1 cellular context compared by ENCODE assay signal in genomic region chr10:70672165-70672992, GRCh38.
A peak's percentile ranks its signal among the peaks of the same experiment; 100 is the strongest.
TF ChIP-seq lines count a peak whose summit lies in the region.

TSS of gene ADAMTS14 (plus strand) at chr10:70672506. CDS start at chr10:70672803, 297 bp downstream.

TF ChIP-seq in K562, 482 proteins besides CTCF, POLR2A, EP300 and RAD21 (continued from another document):
- TF ChIP-seq, protein P1, sequence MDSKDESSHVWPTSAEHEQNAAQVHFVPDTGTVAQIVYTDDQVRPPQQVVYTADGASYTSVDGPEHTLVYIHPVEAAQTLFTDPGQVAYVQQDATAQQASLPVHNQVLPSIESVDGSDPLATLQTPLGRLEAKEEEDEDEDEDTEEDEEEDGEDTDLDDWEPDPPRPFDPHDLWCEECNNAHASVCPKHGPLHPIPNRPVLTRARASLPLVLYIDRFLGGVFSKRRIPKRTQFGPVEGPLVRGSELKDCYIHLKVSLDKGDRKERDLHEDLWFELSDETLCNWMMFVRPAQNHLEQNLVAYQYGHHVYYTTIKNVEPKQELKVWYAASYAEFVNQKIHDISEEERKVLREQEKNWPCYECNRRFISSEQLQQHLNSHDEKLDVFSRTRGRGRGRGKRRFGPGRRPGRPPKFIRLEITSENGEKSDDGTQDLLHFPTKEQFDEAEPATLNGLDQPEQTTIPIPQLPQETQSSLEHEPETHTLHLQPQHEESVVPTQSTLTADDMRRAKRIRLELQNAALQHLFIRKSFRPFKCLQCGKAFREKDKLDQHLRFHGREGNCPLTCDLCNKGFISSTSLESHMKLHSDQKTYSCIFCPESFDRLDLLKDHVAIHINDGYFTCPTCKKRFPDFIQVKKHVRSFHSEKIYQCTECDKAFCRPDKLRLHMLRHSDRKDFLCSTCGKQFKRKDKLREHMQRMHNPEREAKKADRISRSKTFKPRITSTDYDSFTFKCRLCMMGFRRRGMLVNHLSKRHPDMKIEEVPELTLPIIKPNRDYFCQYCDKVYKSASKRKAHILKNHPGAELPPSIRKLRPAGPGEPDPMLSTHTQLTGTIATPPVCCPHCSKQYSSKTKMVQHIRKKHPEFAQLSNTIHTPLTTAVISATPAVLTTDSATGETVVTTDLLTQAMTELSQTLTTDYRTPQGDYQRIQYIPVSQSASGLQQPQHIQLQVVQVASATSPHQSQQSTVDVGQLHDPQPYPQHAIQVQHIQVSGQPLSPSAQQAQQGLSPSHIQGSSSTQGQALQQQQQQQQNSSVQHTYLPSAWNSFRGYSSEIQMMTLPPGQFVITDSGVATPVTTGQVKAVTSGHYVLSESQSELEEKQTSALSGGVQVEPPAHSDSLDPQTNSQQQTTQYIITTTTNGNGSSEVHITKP (IDR thresholded peaks at IDR 0.05; ENCODE audit: partially characterized antibody) = peak; percentile 48
- TF ChIP-seq KDM2B (CRISPR knock-in tag; IDR thresholded peaks at IDR 0.05) (0 out of 2 replicates have a peak, but pooled peaks have one; percentile 6), NCOA6 (IDR thresholded peaks at IDR 0.05) (no peak), SIRT6 (IDR thresholded peaks at IDR 0.05; ENCODE audit: low read depth, low read length) (no peak), ZNF589 (CRISPR knock-in tag; IDR thresholded peaks at IDR 0.05; ENCODE audit: low read depth) (peak; percentile 87), ZNF324 (CRISPR knock-in tag; IDR thresholded peaks at IDR 0.05) (no peak), CREBBP (IDR thresholded peaks at IDR 0.05; ENCODE audit: low read depth, low read length) (no peak), TOE1 (IDR thresholded peaks at IDR 0.05; ENCODE audit: borderline replicate concordance) (no peak), TOE1 (CRISPR knock-in tag; IDR thresholded peaks at IDR 0.05; ENCODE audit: borderline replicate concordance, low read depth) (0 out of 2 replicates have a peak, but pooled peaks have one; percentile 45), RBM34 (IDR thresholded peaks at IDR 0.05; ENCODE audit: borderline replicate concordance, insufficient read depth, low read length) (no peak), CREB1 (IDR thresholded peaks at IDR 0.05) (no peak; the same call in 1 of the 2 replicates), CREB1 (CRISPR knock-in tag; IDR thresholded peaks at IDR 0.05) (0 out of 2 replicates have a peak, but pooled peaks have one; percentile 21), THRB (CRISPR knock-in tag; conservative IDR thresholded peaks at IDR 0.05) (no peak), ZSCAN32 (CRISPR knock-in tag; IDR thresholded peaks at IDR 0.05) (no peak), ARID1B (IDR thresholded peaks at IDR 0.05) (no peak), FUS (optimal IDR thresholded peaks at IDR 0.05; ENCODE audit: low read depth, low read length) (no peak), NR3C1 (CRISPR knock-in tag; IDR thresholded peaks at IDR 0.05) (no peak), MTA2 (IDR thresholded peaks at IDR 0.05; ENCODE audit: low read depth) (no peak), ZNF668 (CRISPR knock-in tag; IDR thresholded peaks at IDR 0.05) (0 out of 2 replicates have a peak, but pooled peaks have one; percentile 46), RBM22 (IDR thresholded peaks at IDR 0.05; ENCODE audit: low read depth, low read length, poor library complexity, severe bottlenecking) (no peak)
- TF ChIP-seq, protein P2, sequence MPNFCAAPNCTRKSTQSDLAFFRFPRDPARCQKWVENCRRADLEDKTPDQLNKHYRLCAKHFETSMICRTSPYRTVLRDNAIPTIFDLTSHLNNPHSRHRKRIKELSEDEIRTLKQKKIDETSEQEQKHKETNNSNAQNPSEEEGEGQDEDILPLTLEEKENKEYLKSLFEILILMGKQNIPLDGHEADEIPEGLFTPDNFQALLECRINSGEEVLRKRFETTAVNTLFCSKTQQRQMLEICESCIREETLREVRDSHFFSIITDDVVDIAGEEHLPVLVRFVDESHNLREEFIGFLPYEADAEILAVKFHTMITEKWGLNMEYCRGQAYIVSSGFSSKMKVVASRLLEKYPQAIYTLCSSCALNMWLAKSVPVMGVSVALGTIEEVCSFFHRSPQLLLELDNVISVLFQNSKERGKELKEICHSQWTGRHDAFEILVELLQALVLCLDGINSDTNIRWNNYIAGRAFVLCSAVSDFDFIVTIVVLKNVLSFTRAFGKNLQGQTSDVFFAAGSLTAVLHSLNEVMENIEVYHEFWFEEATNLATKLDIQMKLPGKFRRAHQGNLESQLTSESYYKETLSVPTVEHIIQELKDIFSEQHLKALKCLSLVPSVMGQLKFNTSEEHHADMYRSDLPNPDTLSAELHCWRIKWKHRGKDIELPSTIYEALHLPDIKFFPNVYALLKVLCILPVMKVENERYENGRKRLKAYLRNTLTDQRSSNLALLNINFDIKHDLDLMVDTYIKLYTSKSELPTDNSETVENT (CRISPR knock-in tag; IDR thresholded peaks at IDR 0.05) = peak; percentile 95
